Comparison of ENCODE assay signal across 2 cellular contexts in genomic region chr11:47656284-47656915, GRCh38.
TF ChIP-seq lines count a peak whose summit lies in the region.

No MANE protein-coding gene starts in this region.

TF ChIP-seq in H1, 55 proteins besides CTCF, POLR2A, EP300 and RAD21:
- TF ChIP-seq KDM5A (IDR thresholded peaks at IDR 0.05; ENCODE audit: low read length) (no peak), E2F6 (IDR thresholded peaks at IDR 0.05) (peak; percentile 79)

TF ChIP-seq in HEK293T, 16 proteins besides CTCF, POLR2A, EP300 and RAD21:
- TF ChIP-seq TARDBP (IDR thresholded peaks at IDR 0.05) (no peak), PKNOX1 (IDR thresholded peaks at IDR 0.05) (no peak), BHLHE40 (IDR thresholded peaks at IDR 0.05; ENCODE audit: borderline replicate concordance) (no peak), ARNT (IDR thresholded peaks at IDR 0.05) (no peak), FOXM1 (IDR thresholded peaks at IDR 0.05; ENCODE audit: borderline replicate concordance) (no peak), ELF4 (IDR thresholded peaks at IDR 0.05) (no peak), FOXK2 (IDR thresholded peaks at IDR 0.05) (no peak)
TF ChIP-seq in HEK293T: peak in this region for 0.
